Comparison of ENCODE assay signal across 8 cellular contexts in genomic region chr14:100306506-100307214, GRCh38. TPM values are rescaled to one million over a fixed set of nuclear protein-coding genes. Genes with fewer than 3 reads are reported as not detected.
DNase-seq lines count a peak whose midpoint lies in the region; ATAC-seq and TF ChIP-seq lines count a peak whose summit lies in the region.

No MANE protein-coding gene starts in this region.

- H3K4me3 ChIP-seq in spleen = peak overlapping the region; percentile 64 to 97 (median 88)

- H3K27ac Mint-ChIP-seq in activated B cell treated with CpG ODN at 0.5 μM for 24 hours = peak overlapping the region; percentile 35

- DNase-seq in ACHN (peak; percentile 83), NCI-H2196 (lab: John Stamatoyannopoulos, UW; ENCODE audit: unreplicated experiment) (peak; percentile 84), activated B cell treated with CpG ODN at 0.5 μM for 24 hours (peak; percentile 86), islet precursor cell (peak; percentile 92), spleen (peak; percentile 96)
- DNase-seq in central memory CD4-positive, alpha-beta T cell = peak; percentile 47

- peak in 1 of 3 donors; percentile 36 for TF ChIP-seq POLR2A in spleen (IDR thresholded peaks at IDR 0.05)

- H3K27me3 Mint-ChIP-seq in activated B cell treated with CpG ODN at 0.5 μM for 24 hours = no peaks in the 10 kb centered on the region

- peak overlapping the region; percentile 53 to 94 (median 86) for H3K27ac ChIP-seq in spleen

- peaks cover 22% of the 10 kb centered on the region for H3K4me1 Mint-ChIP-seq in activated B cell treated with CpG ODN at 0.5 μM for 24 hours

- in situ Hi-C loops in ACHN (cut with HindIII; ENCODE audit: low pct_ligation_motif_present, low pct_unique_long_range_greater_than_20kb, low sequenced_read_pairs) = no loop called here

- no peaks in the 10 kb centered on the region for H3K36me3 Mint-ChIP-seq in activated B cell treated with CpG ODN at 0.5 μM for 24 hours (ENCODE audit: low read depth)

- CTCF ChIA-PET in activated B cell treated with CpG ODN at 0.5 μM for 24 hours (lab: Charles Lee) = no interaction called here

- POLR2A ChIA-PET in activated B cell treated with CpG ODN at 0.5 μM for 24 hours (lab: Charles Lee) = interaction anchor here (1.7 kb wide), 1 partner anchor 69 kb away, joined by 5 read pairs; a partner anchor contains a TSS

- H3K4me3 Mint-ChIP-seq in activated B cell treated with CpG ODN at 0.5 μM for 24 hours = peak overlapping the region; percentile 86

- no peak for TF ChIP-seq CTCF in activated B cell treated with CpG ODN at 0.5 μM for 24 hours (IDR thresholded peaks at IDR 0.05)
- TF ChIP-seq CTCF in spleen (IDR thresholded peaks at IDR 0.05 in 8 of 11, conservative IDR thresholded peaks at IDR 0.05 in 3 of 11) = peak in 1 of 11 experiments; percentile 16

- 0 to 2% (median 0%) methylated on average over 30 to 97 of the region's 97 CpGs for WGBS in spleen, 5 donors

- intact Hi-C loops in activated B cell treated with CpG ODN at 0.5 μM for 24 hours (cut with micrococcal nuclease) (loop anchor here (1.0 to 10.0 kb wide), 7 partner anchors 12 to 702 kb away; partner anchors contain the start of genes CCDC85C, EVL and WDR25), spleen (cut with DNase I; ENCODE audit: low total_unique reads) (no loop called here)

- H3K9me3 ChIP-seq in spleen = no peaks in the 10 kb centered on the region

- H3K9me3 Mint-ChIP-seq in activated B cell treated with CpG ODN at 0.5 μM for 24 hours = no peaks in the 10 kb centered on the region

- ATAC-seq in GM18868 (IDR thresholded peaks at IDR 0.05; ENCODE audit: unreplicated experiment) (peak; percentile 89), HG03095 (IDR thresholded peaks at IDR 0.05; ENCODE audit: unreplicated experiment) (peak; percentile 85), activated B cell treated with CpG ODN at 0.5 μM for 24 hours (ENCODE audit: low read depth) (peak; percentile 93)

- H3K27me3 ChIP-seq in spleen (replicated peaks in 1 of 7) = peaks cover 0 to 4% (median 0%) of the 10 kb centered on the region in 7 donors

- H3K36me3 ChIP-seq in spleen = no peaks in the 10 kb centered on the region

- H3K4me1 ChIP-seq in spleen = peaks cover 7 to 75% (median 51%) of the 10 kb centered on the region in 6 donors

RNA-seq across cellular contexts. Expression of gene SLC25A29, which starts 0.4 kb away (rescaled TPM):
- 20.6 and 28.8 TPM in 2 replicates for total RNA-seq in activated B cell treated with CpG ODN at 0.5 μM for 24 hours
- 10 to 100 TPM; 19.6 to 42.7 (median 33.9) TPM for total RNA-seq in spleen
- 10 to 100 TPM; 26.2 to 52.9 (median 30.2) TPM for polyA plus RNA-seq in spleen

RNA-seq across cellular contexts. Expression of gene SLC25A47, which starts 16.5 kb away (rescaled TPM):
- total RNA-seq in activated B cell treated with CpG ODN at 0.5 μM for 24 hours (not detected in 2 replicates), spleen (not detected)
- polyA plus RNA-seq in spleen = under 1 TPM in 2 of 3 donors, not detected in 1; 0.03 to 0.11 TPM

Comparison
In these comparisons a context has a peak if more than half of its experiments do, and no peak if none do; other contexts are left out.
1. Peak in every context shown above with its lines: DNase-seq, ATAC-seq, H3K4me3 ChIP-seq and H3K27ac ChIP-seq.